ENCODE assay signal across 27 cellular contexts in genomic region chr2:79087785-79088364, GRCh38. TPM values are rescaled to one million over a fixed set of nuclear protein-coding genes. Genes with fewer than 3 reads are reported as not detected.
DNase-seq lines count a peak whose midpoint lies in the region; ATAC-seq, FAIRE-seq and TF ChIP-seq lines count a peak whose summit lies in the region.
"Had no signal": no experiment of that assay in that cellular context is flagged by ENCODE, and none has a peak within 500 bp of the region (broad histone marks: within the 10 kb centered on the region; RNA-seq: fewer than 3 reads in every experiment).

Gene REG1B (minus strand): TSS chr2:79087993. CDS start chr2:79087612, 381 bp downstream.

- peaks cover 0 to 4% (median 0%) of the 10 kb centered on the region in 4 donors for H3K4me1 ChIP-seq in Peyer's patch
- peaks cover 44% of the 10 kb centered on the region for H3K4me1 ChIP-seq in body of pancreas
- peaks cover 0 to 3% of the 10 kb centered on the region in 2 donors for H3K4me1 ChIP-seq in small intestine (ENCODE audit: control insufficient read depth in 2 of 2, insufficient read depth in 1 of 2, low read depth in 1 of 2, low read length in 1 of 2)
- no peaks in the 10 kb centered on the region for H3K4me1 ChIP-seq in CD8-positive, alpha-beta memory T cell (ENCODE audit: insufficient read depth, low read length)
- peaks cover 0 to 4% (median 1%) of the 10 kb centered on the region in 4 donors for H3K4me1 ChIP-seq in transverse colon
- H3K4me1 ChIP-seq in smooth muscle cell (ENCODE audit: low read depth) = no peaks in the 10 kb centered on the region
- H3K4me1 ChIP-seq: Caco-2 had no signal

- H3K4me3 ChIP-seq in Peyer's patch (no peak within 1 kb of the TSS), body of pancreas (peak within 1 kb of the TSS in 1 of 2 donors; percentile 36), small intestine (ENCODE audit: low read depth in 1 of 2, low read length in 2 of 2) (no peak within 1 kb of the TSS), transverse colon (no peak within 1 kb of the TSS), smooth muscle cell (no peak within 1 kb of the TSS)
- H3K4me3 ChIP-seq in CD8-positive, alpha-beta memory T cell (ENCODE audit: low read length) = no peak within 1 kb of the TSS
- H3K4me3 ChIP-seq: BLaER1 had no signal

- no peaks in the 10 kb centered on the region for H4K20me1 ChIP-seq in smooth muscle cell (ENCODE audit: low read depth)
- H4K20me1 ChIP-seq: BLaER1 had no signal

- no peak within 1 kb of the TSS for H3K4me2 ChIP-seq in smooth muscle cell
- H3K4me2 ChIP-seq: BLaER1 had no signal

- in situ Hi-C loops in transverse colon (cut with MboI; ENCODE audit: low pct_ligation_motif_present in 1 of 4, low pct_unique_long_range_greater_than_20kb in 1 of 4, low sequenced_read_pairs in 3 of 4) = no loop called here

- H3F3A ChIP-seq in smooth muscle cell (ENCODE audit: low read depth) = no peaks in the 10 kb centered on the region

- WGBS in body of pancreas, 2 donors = 57 to 58% methylated on average over 2 of the region's 2 CpGs
- 68 to 78% (median 70%) methylated on average over 2 of the region's 2 CpGs for WGBS in small intestine, 3 donors
- 64 to 100% methylated on average over 2 of the region's 2 CpGs for WGBS in transverse colon (ENCODE audit: low coverage in 1 of 2), 2 donors
- WGBS in smooth muscle cell (ENCODE audit: low lambda C conversion rate) = 80% methylated on average over 2 of the region's 2 CpGs

- no peaks in the 10 kb centered on the region for H3K9me3 Mint-ChIP-seq in neural crest cell
- H3K9me3 Mint-ChIP-seq in CD8-positive, alpha-beta memory T cell = peaks cover 1 to 17% (median 10%) of the 10 kb centered on the region in 5 donors

- TF ChIP-seq CTCF in Peyer's patch (IDR thresholded peaks at IDR 0.05) (peak in 2 of 6 experiments; percentile 15 to 17), body of pancreas (IDR thresholded peaks at IDR 0.05) (peak in 3 of 7 experiments; percentile 19 to 27 (median 27)), neural crest cell (conservative IDR thresholded peaks at IDR 0.05) (no peak), transverse colon (IDR thresholded peaks at IDR 0.05) (no peak), smooth muscle cell (IDR thresholded peaks at IDR 0.05; ENCODE audit: borderline replicate concordance, insufficient read depth, poor library complexity, severe bottlenecking) (no peak)

- no peak for TF ChIP-seq EP300 in transverse colon (IDR thresholded peaks at IDR 0.05; ENCODE audit: low read depth)

- peak within 1 kb of the TSS; percentile 19 for H3K27ac Mint-ChIP-seq in neural crest cell (ENCODE audit: unreplicated experiment)
- no peak within 1 kb of the TSS for H3K27ac Mint-ChIP-seq in CD8-positive, alpha-beta memory T cell
- H3K27ac Mint-ChIP-seq: CD14-positive monocyte; CD4-positive, alpha-beta memory T cell; CD4-positive, CD25-positive, alpha-beta regulatory T cell had no signal

- intact Hi-C loops in body of pancreas (cut with DNase I) = no loop called here
- intact Hi-C loops in transverse colon (cut with DNase I; ENCODE audit: low total_unique reads) = no loop called here

- DNase-seq in Peyer's patch (peak in 1 of 3 donors; percentile 48), body of pancreas (peak; percentile 76 to 95 (median 84)), neural crest cell (ENCODE audit: low read depth, low spot score) (no peak), small intestine (peak; percentile 48), amygdala (lab: John Stamatoyannopoulos, UW) (no peak), transverse colon (no peak), smooth muscle cell (lab: John Stamatoyannopoulos, UW; ENCODE audit: unreplicated experiment) (no peak)
- DNase-seq in CD8-positive, alpha-beta memory T cell = no peak
- DNase-seq: 8988T; ACHN; BE2C; C1 segment of cervical spinal cord; Caco-2; Calu3; CD4-positive, alpha-beta memory T cell; CD4-positive, CD25-positive, alpha-beta regulatory T cell; DMS79 treated with DMSO at 0.1 percent for 48 hours; GF-D8 had no signal

- H3K27ac ChIP-seq in Peyer's patch (no peak within 1 kb of the TSS), body of pancreas (peak within 1 kb of the TSS; percentile 65 to 85 (median 84)), small intestine (ENCODE audit: low read depth in 1 of 2, low read length in 1 of 2) (no peak within 1 kb of the TSS), transverse colon (no peak within 1 kb of the TSS), smooth muscle cell (ENCODE audit: low read depth) (no peak within 1 kb of the TSS)
- H3K27ac ChIP-seq in CD8-positive, alpha-beta memory T cell (ENCODE audit: low read depth, low read length) = no peak within 1 kb of the TSS
- H3K27ac ChIP-seq: BLaER1 had no signal

- no peak within 1 kb of the TSS for H2AFZ ChIP-seq in smooth muscle cell (ENCODE audit: low read depth)

- peaks cover 6% of the 10 kb centered on the region for H3K27me3 Mint-ChIP-seq in neural crest cell (ENCODE audit: low read depth)
- peaks cover 0 to 1% of the 10 kb centered on the region in 2 donors for H3K27me3 Mint-ChIP-seq in CD8-positive, alpha-beta memory T cell
- H3K27me3 Mint-ChIP-seq: CD4-positive, CD25-positive, alpha-beta regulatory T cell had no signal

- TF ChIP-seq POLR2A in Peyer's patch (IDR thresholded peaks at IDR 0.05) = no peak
- peak; percentile 34 to 92 (median 92) for TF ChIP-seq POLR2A in body of pancreas (IDR thresholded peaks at IDR 0.05)
- no peak for TF ChIP-seq POLR2A in transverse colon (IDR thresholded peaks at IDR 0.05)

- no peaks in the 10 kb centered on the region for H3K36me3 Mint-ChIP-seq in neural crest cell (ENCODE audit: low read depth)
- no peaks in the 10 kb centered on the region for H3K36me3 Mint-ChIP-seq in CD8-positive, alpha-beta memory T cell
- H3K36me3 Mint-ChIP-seq: CD14-positive monocyte; CD4-positive, alpha-beta memory T cell; CD4-positive, CD25-positive, alpha-beta regulatory T cell had no signal

- FAIRE-seq in small intestine (lab: Jason Lieb, UNC) = no peak
- FAIRE-seq: A204.1, D721Med, G401.6, GM12891, GM19239 had no signal

- H3K36me3 ChIP-seq in Peyer's patch (no peaks in the 10 kb centered on the region), body of pancreas (replicated peaks in 1 of 2; ENCODE audit: insufficient read depth in 1 of 2, low read depth in 2 of 2) (no peaks in the 10 kb centered on the region), small intestine (ENCODE audit: control insufficient read depth in 2 of 2, insufficient read depth in 2 of 2, low read length in 2 of 2) (no peaks in the 10 kb centered on the region), transverse colon (no peaks in the 10 kb centered on the region), smooth muscle cell (ENCODE audit: low read depth) (no peaks in the 10 kb centered on the region)
- no peaks in the 10 kb centered on the region for H3K36me3 ChIP-seq in CD8-positive, alpha-beta memory T cell (ENCODE audit: insufficient read depth, low read length)
- H3K36me3 ChIP-seq: BE2C, BLaER1 had no signal

- POLR2A ChIA-PET in CD8-positive, alpha-beta memory T cell (lab: Charles Lee) = no interaction called here

- no peak within 1 kb of the TSS for H3K4me3 Mint-ChIP-seq in neural crest cell
- no peak within 1 kb of the TSS for H3K4me3 Mint-ChIP-seq in CD8-positive, alpha-beta memory T cell
- H3K4me3 Mint-ChIP-seq: CD14-positive monocyte; CD4-positive, alpha-beta memory T cell; CD4-positive, CD25-positive, alpha-beta regulatory T cell had no signal

- CTCF ChIA-PET in CD8-positive, alpha-beta memory T cell (lab: Charles Lee) = no interaction called here

- H3K79me2 ChIP-seq in smooth muscle cell (ENCODE audit: low read depth) = no peaks in the 10 kb centered on the region

- H3K4me1 Mint-ChIP-seq in neural crest cell = peaks cover 5% of the 10 kb centered on the region
- H3K4me1 Mint-ChIP-seq in CD8-positive, alpha-beta memory T cell = no peaks in the 10 kb centered on the region
- H3K4me1 Mint-ChIP-seq: CD14-positive monocyte; CD4-positive, alpha-beta memory T cell; CD4-positive, CD25-positive, alpha-beta regulatory T cell had no signal

- no peak within 1 kb of the TSS for H3K9ac ChIP-seq in smooth muscle cell (ENCODE audit: low read depth)
- H3K9ac ChIP-seq: BLaER1 had no signal

- ATAC-seq in body of pancreas = peak; percentile 68

- H3K27me3 ChIP-seq in Peyer's patch (no peaks in the 10 kb centered on the region), body of pancreas (no peaks in the 10 kb centered on the region), small intestine (ENCODE audit: control insufficient read depth in 2 of 2, insufficient read depth in 2 of 2, low read length in 2 of 2) (no peaks in the 10 kb centered on the region), transverse colon (peaks cover 65% of the 10 kb centered on the region), smooth muscle cell (ENCODE audit: low read depth) (no peaks in the 10 kb centered on the region)
- no peaks in the 10 kb centered on the region for H3K27me3 ChIP-seq in CD8-positive, alpha-beta memory T cell (ENCODE audit: insufficient read depth, low read length, poor library complexity, severe bottlenecking)
- H3K27me3 ChIP-seq: BE2C, BLaER1 had no signal

- no peaks in the 10 kb centered on the region for H3K9me3 ChIP-seq in Peyer's patch
- no peaks in the 10 kb centered on the region for H3K9me3 ChIP-seq in body of pancreas
- H3K9me3 ChIP-seq in small intestine (ENCODE audit: control insufficient read depth, low read depth) = no peaks in the 10 kb centered on the region
- no peaks in the 10 kb centered on the region for H3K9me3 ChIP-seq in CD8-positive, alpha-beta memory T cell (ENCODE audit: low read length)
- no peaks in the 10 kb centered on the region for H3K9me3 ChIP-seq in transverse colon
- H3K9me3 ChIP-seq in smooth muscle cell (replicated peaks; ENCODE audit: low read depth) = no peaks in the 10 kb centered on the region
- H3K9me3 ChIP-seq: BE2C, BLaER1, Caco-2 had no signal

RNA-seq across cellular contexts. Expression of gene REG1B, which starts in this region (rescaled TPM):
- total RNA-seq in Peyer's patch = 1,000 to 10,000 TPM in 1 of 4 donors, 100 to 1,000 TPM in 1, 10 to 100 TPM in 2; 45.4 to 2,308 (median 89.0) TPM
- over 10,000 TPM in 1 of 2 donors, 1,000 to 10,000 TPM in 1; 4,279 to 15,911 TPM for total RNA-seq in body of pancreas
- not detected in 2 replicates for total RNA-seq in neural crest cell
- polyA plus RNA-seq in small intestine = 1,000 to 10,000 TPM in 1 of 3 donors, 10 to 100 TPM in 2; 24.3 to 3,920 (median 25.0) TPM
- not detected for total RNA-seq in CD8-positive, alpha-beta memory T cell
- not detected for polyA plus RNA-seq in CD8-positive, alpha-beta memory T cell
- total RNA-seq in transverse colon = not detected
- not detected in 2 replicates for total RNA-seq in smooth muscle cell
- polyA plus RNA-seq in smooth muscle cell = not detected in 2 replicates
- total RNA-seq: A673; Caco-2; Calu3; CD4-positive, alpha-beta memory T cell; CD4-positive, CD25-positive, alpha-beta regulatory T cell had no signal
- polyA plus RNA-seq: AG04450; CD14-positive monocyte; CD4-positive, alpha-beta memory T cell; CD4-positive, CD25-positive, alpha-beta regulatory T cell had no signal

Comparison
In these comparisons a context has a peak if more than half of its experiments do, and no peak if none do; other contexts are left out.
1. RNA of gene REG1B (total RNA-seq): 4,279 to 15,911 TPM in body of pancreas and 45.4 to 2,308 TPM in Peyer's patch; not detected in neural crest cell, not detected in CD8-positive, alpha-beta memory T cell, not detected in transverse colon and not detected in smooth muscle cell; every median in the first group is over 10 times any median in the second.
2. RNA of gene REG1B (polyA plus RNA-seq): 24.3 to 3,920 TPM in small intestine; not detected in CD8-positive, alpha-beta memory T cell (single experiment) and not detected in smooth muscle cell; every median in the first group is over 10 times any median in the second.
3. DNase-seq: peak in body of pancreas (4 of 4) and small intestine (single experiment); none in neural crest cell (single experiment), amygdala (0 of 56), CD8-positive, alpha-beta memory T cell (0 of 5), transverse colon (single experiment) and smooth muscle cell (single experiment).
4. H3K27ac ChIP-seq: peak in body of pancreas (4 of 4); none in Peyer's patch (0 of 4), small intestine (0 of 2), CD8-positive, alpha-beta memory T cell (single experiment), transverse colon (0 of 4) and smooth muscle cell (single experiment).
5. POLR2A ChIP-seq: peak in body of pancreas (3 of 3); none in Peyer's patch (0 of 2) and transverse colon (single experiment).